9 cellular contexts compared by ENCODE assay signal in the genomic region with DNA sequence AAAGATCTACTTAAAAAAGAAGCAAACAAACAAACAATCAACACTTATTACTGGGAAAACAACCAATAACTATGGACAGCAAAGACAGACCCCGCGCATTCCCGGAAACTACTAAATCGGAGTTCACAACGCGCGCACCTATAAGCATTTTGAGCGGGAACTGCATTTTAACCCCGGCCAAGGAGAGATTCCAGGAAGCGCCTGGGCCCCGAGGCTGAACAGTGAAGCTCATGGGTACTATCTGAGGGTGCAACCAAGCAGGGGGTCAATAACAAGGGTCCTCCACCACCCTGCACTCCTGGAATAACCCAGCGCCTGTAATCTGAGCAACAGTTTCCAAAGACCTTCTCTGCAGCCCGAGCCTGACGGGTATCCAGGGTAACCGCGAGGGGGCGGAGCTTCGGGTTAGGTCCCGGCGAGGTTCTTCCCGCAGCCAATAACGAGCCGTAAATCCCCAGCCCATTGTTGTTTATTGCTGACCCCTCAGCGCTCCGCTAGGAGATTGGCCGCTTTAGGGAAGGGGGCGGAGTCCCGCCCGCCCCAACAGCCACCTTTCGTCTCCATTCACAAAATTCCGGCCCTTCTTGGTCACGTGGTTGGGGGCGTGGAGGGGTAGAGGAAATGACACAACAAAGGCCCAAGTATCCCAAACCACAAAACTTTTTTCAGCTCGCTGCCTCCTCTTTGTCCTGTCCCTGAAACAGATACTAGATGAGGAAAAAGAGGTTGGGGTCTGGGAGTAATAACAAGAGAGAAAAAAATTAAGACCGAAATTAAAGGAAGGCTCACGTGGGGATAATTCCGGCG. TPM values are rescaled to one million over a fixed set of nuclear protein-coding genes. Genes with fewer than 3 reads are reported as not detected.
DNase-seq lines count a peak whose midpoint lies in the region; ATAC-seq and TF ChIP-seq lines count a peak whose summit lies in the region.
"Had no signal": no experiment of that assay in that cellular context is flagged by ENCODE, and none has a peak within 500 bp of the region (broad histone marks: within the 10 kb centered on the region; RNA-seq: fewer than 3 reads in every experiment).

No MANE protein-coding gene starts in this region.

- H3K4me3 ChIP-seq in BJ (ENCODE audit: low read depth, low read length): peak overlapping the region; percentile 74
- H3K4me3 ChIP-seq in HL-60 (replicated peaks; ENCODE audit: insufficient read depth, low read length): peak overlapping the region; percentile 72
- H3K4me3 ChIP-seq in epithelial cell of proximal tubule (ENCODE audit: low read depth, low read length): peak overlapping the region; percentile 84

- H3K27me3 Mint-ChIP-seq in mesothelial cell of epicardium (ENCODE audit: low read depth): no peaks in the 10 kb centered on the region
- H3K27me3 Mint-ChIP-seq: IgD-negative memory B cell had no signal

- POLR2A ChIA-PET in BJ (lab: Charles Lee): interaction anchor here (1.3 kb wide), 1 partner anchor 10 kb away, joined by 3 read pairs; no protein-coding TSS in a partner anchor

- H3K4me1 Mint-ChIP-seq in mesothelial cell of epicardium: peaks cover 5% of the 10 kb centered on the region
- H3K4me1 Mint-ChIP-seq: IgD-negative memory B cell had no signal

- CTCF ChIA-PET in BJ (lab: Yijun Ruan, JAX): interaction anchor here (1.1 kb wide), 1 partner anchor 16 kb away, joined by 3 read pairs; no protein-coding TSS in a partner anchor

- H3K27ac Mint-ChIP-seq in mesothelial cell of epicardium: no peak overlapping the region
- H3K27ac Mint-ChIP-seq: IgD-negative memory B cell had no signal

- H3K36me3 ChIP-seq in BJ (ENCODE audit: control insufficient read depth, insufficient read depth, low read length): no peaks in the 10 kb centered on the region

- peak; percentile 95 for DNase-seq in BJ (ENCODE audit: low read depth)
- DNase-seq in HL-60 (ENCODE audit: low read depth in 1 of 2, low spot score in 1 of 2): peak; percentile 90 to 93
- peak; percentile 97 to 98 for DNase-seq in NOMO-1 (lab: John Stamatoyannopoulos, UW; ENCODE audit: unreplicated experiment in 2 of 2)
- DNase-seq in activated CD8-positive, alpha-beta memory T cell treated with anti-CD3 and anti-CD28 coated beads, Interleukin-2, amount 50 U/mL, for 4 hours: peak; percentile 57
- peak; percentile 80 for DNase-seq in epithelial cell of proximal tubule (ENCODE audit: low read depth)
- peak; percentile 86 to 93 for DNase-seq in mesothelial cell of epicardium (ENCODE audit: low spot score in 2 of 2, unreplicated experiment in 2 of 2)
- DNase-seq in stimulated activated CD8-positive, alpha-beta memory T cell treated with anti-CD3 and anti-CD28 coated beads, Interleukin-15, amount 100 ng/mL, for 1 hour (ENCODE audit: low read depth): peak; percentile 4

- no peaks in the 10 kb centered on the region for H3K36me3 Mint-ChIP-seq in mesothelial cell of epicardium
- H3K36me3 Mint-ChIP-seq: IgD-negative memory B cell had no signal

- no peaks in the 10 kb centered on the region for H3K9me3 Mint-ChIP-seq in mesothelial cell of epicardium

- no peaks in the 10 kb centered on the region for H3K27me3 ChIP-seq in BJ (ENCODE audit: control insufficient read depth, insufficient read depth, low read length)
- peaks cover 3% of the 10 kb centered on the region for H3K27me3 ChIP-seq in HL-60 (ENCODE audit: insufficient read depth, poor library complexity, severe bottlenecking)

- ATAC-seq in GM19395 (IDR thresholded peaks at IDR 0.05; ENCODE audit: unreplicated experiment): peak; percentile 70

- H3K4me3 Mint-ChIP-seq in mesothelial cell of epicardium: no peak overlapping the region
- H3K4me3 Mint-ChIP-seq: IgD-negative memory B cell had no signal

- TF ChIP-seq CTCF in BJ (IDR thresholded peaks at IDR 0.05; ENCODE audit: insufficient read depth, low read depth, low read length) (no peak; the same call in 1 of the 2 replicates), HL-60 (IDR thresholded peaks at IDR 0.05; ENCODE audit: insufficient read depth, low read length) (no peak), epithelial cell of proximal tubule (conservative IDR thresholded peaks at IDR 0.05; ENCODE audit: low read depth, low read length) (no peak), mesothelial cell of epicardium (IDR thresholded peaks at IDR 0.05; ENCODE audit: unreplicated experiment) (peak; percentile 37)

- peak overlapping the region; percentile 86 for H3K27ac ChIP-seq in HL-60 (replicated peaks)

RNA-seq across cellular contexts. Expression of gene ETV1, which starts 1.7 kb away (rescaled TPM):
- 4.1 and 5.4 TPM in 2 replicates for polyA plus RNA-seq in BJ (2011; rRNA removed)
- polyA minus RNA-seq in BJ (2011; rRNA and poly(A)+ RNA removed): 1.1 and 3.0 TPM in 2 replicates
- total RNA-seq in epithelial cell of proximal tubule (5.1 and 5.8 TPM in 2 replicates), mesothelial cell of epicardium (23.0 to 26.6 TPM (median 25.2 TPM) in 3 replicates)
- polyA plus RNA-seq: IgD-negative memory B cell had no signal

Comparison
In these comparisons a context has a peak if more than half of its experiments do, and no peak if none do; other contexts are left out.
1. Peak in every context shown above with its lines: DNase-seq, ATAC-seq, H3K4me3 ChIP-seq and H3K27ac ChIP-seq.
2. DNase-seq: peak in every context shown above with its lines; median percentile 98 in NOMO-1; 95 in BJ; 92 in HL-60; 90 in mesothelial cell of epicardium; 80 in epithelial cell of proximal tubule; 57 in activated CD8-positive, alpha-beta memory T cell treated with anti-CD3 and anti-CD28 coated beads, Interleukin-2, amount 50 U/mL, for 4 hours; 4 in stimulated activated CD8-positive, alpha-beta memory T cell treated with anti-CD3 and anti-CD28 coated beads, Interleukin-15, amount 100 ng/mL, for 1 hour.